19 cellular contexts compared by ENCODE assay signal in genomic region chr3:111598139-111598538, GRCh38. TPM values are rescaled to one million over a fixed set of nuclear protein-coding genes. Genes with fewer than 3 reads are reported as not detected.
"Had no signal": no experiment of that assay in that cellular context is flagged by ENCODE, and none has a peak within 500 bp of the region (broad histone marks: within the 10 kb centered on the region; RNA-seq: fewer than 3 reads in every experiment).

No MANE protein-coding gene starts in this region.

- H3K9me3 Mint-ChIP-seq: brain; dendritic cell treated with granulocyte-macrophage colony-stimulating factor and Interleukin-4, amounts not matched to agents 40 ng/mL and 50 ng/mL, for 4 days; memory B cell; nephron progenitor cell; T-cell had no signal

- H3K4me3 Mint-ChIP-seq: brain; dendritic cell treated with granulocyte-macrophage colony-stimulating factor and Interleukin-4, amounts not matched to agents 40 ng/mL and 50 ng/mL, for 4 days; memory B cell; nephron progenitor cell; T-cell had no signal

- DNase-seq: activated CD4-positive, alpha-beta T cell treated with anti-CD3 and anti-CD28 coated beads, Interleukin-2, amount 50 U/mL, for 48 hours; activated CD4-positive, CD25-positive, alpha-beta regulatory T cell; activated gamma-delta T cell treated with Interleukin-2 at 50 U/mL for 16 hours; amygdala; cerebellar nuclear complex; kidney; left ventricle myocardium inferior; nephron progenitor cell; sigmoid colon; stimulated activated CD4-positive, alpha-beta T cell treated with anti-CD3 and anti-CD28 coated beads, Interleukin-2, amount 100 ng/mL, for 48 hours; stomach; T-cell had no signal

- H3K4me1 Mint-ChIP-seq: brain had no signal

- FAIRE-seq: kidney had no signal

- H3K27me3 Mint-ChIP-seq: brain; dendritic cell treated with granulocyte-macrophage colony-stimulating factor and Interleukin-4, amounts not matched to agents 40 ng/mL and 50 ng/mL, for 4 days; T-cell had no signal

- ATAC-seq: T-cell had no signal

- H3K36me3 Mint-ChIP-seq: brain, memory B cell had no signal

- H3K27ac Mint-ChIP-seq: brain; dendritic cell treated with granulocyte-macrophage colony-stimulating factor and Interleukin-4, amounts not matched to agents 40 ng/mL and 50 ng/mL, for 4 days; memory B cell; nephron progenitor cell had no signal

RNA-seq across cellular contexts. Expression of gene ZBED2, which starts 3.0 kb away (rescaled TPM):
- total RNA-seq: left ventricle myocardium inferior, pulmonary artery endothelial cell, sigmoid colon, SK-MEL-5, stomach, urinary bladder had no signal

RNA-seq across cellular contexts. Expression of gene CD96, which starts 56.1 kb away (rescaled TPM):
- total RNA-seq: epithelial cell of proximal tubule, pulmonary artery endothelial cell had no signal
